In the genomic region with DNA sequence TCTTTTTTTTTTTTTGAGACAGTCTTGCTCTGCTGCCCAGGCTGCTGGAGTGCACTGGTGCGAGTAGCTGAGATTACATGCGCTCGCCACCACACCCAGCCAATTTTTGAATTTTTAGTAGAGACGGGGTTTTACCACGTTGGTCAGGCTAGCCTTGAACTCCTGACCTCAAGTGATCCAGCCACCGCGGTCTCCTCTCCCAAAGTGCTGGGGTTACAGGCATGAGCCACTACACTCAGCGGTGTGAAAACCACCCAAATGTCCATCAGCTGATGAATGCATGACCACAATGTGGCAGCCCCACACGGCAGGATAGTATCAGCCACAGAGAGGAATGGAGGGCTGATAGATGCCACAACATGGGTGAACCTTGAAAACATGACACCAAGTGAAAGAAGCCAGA, we compare ENCODE assay signal across 9 cellular contexts. TPM values are rescaled to one million over a fixed set of nuclear protein-coding genes. Genes with fewer than 3 reads are reported as not detected.
DNase-seq lines count a peak whose midpoint lies in the region; ATAC-seq and TF ChIP-seq lines count a peak whose summit lies in the region.
"Had no signal": no experiment of that assay in that cellular context is flagged by ENCODE, and none has a peak within 500 bp of the region (broad histone marks: within the 10 kb centered on the region; RNA-seq: fewer than 3 reads in every experiment).

No MANE protein-coding gene starts in this region.

- ATAC-seq in GM19035 (IDR thresholded peaks at IDR 0.05; ENCODE audit: unreplicated experiment) = peak; percentile 54
- ATAC-seq in activated naive CD8-positive, alpha-beta T cell treated with anti-CD3 and anti-CD28 coated beads, Interleukin-2, amount 50 U/mL, for 24 hours = peak; percentile 69
- ATAC-seq in upper lobe of right lung = no peak

- intact Hi-C loops in upper lobe of right lung (cut with DNase I) = no loop called here

- CTCF ChIA-PET in RWPE1 (lab: Yijun Ruan, JAX) = interaction anchor here (0.7 to 0.9 kb wide), 2 partner anchors 43 to 133 kb away, joined by 3 to 4 read pairs; no protein-coding TSS in a partner anchor

- peaks cover 0 to 13% (median 0%) of the 10 kb centered on the region in 11 experiments; a peak in 2 of 22 replicates for H3K36me3 ChIP-seq in BLaER1 treated with 17β-estradiol and CSF1 and Interleukin-3, amounts not matched to agents 10 nM and 100 nM
- no peaks in the 10 kb centered on the region for H3K36me3 ChIP-seq in upper lobe of right lung

- H3K9ac ChIP-seq in BLaER1 treated with 17β-estradiol and CSF1 and Interleukin-3, amounts not matched to agents 10 nM and 100 nM = no peak overlapping the region

- H3K9me3 Mint-ChIP-seq in activated naive CD8-positive, alpha-beta T cell treated with anti-CD3 and anti-CD28 coated beads, Interleukin-2, amount 50 U/mL, for 24 hours = no peaks in the 10 kb centered on the region

- H3K4me2 ChIP-seq in BLaER1 treated with 17β-estradiol and CSF1 and Interleukin-3, amounts not matched to agents 10 nM and 100 nM = peak overlapping the region; percentile 31 to 100 (median 96); a peak in 18 of 22 replicates

- peak; percentile 39 for DNase-seq in HK-2 (ENCODE audit: unreplicated experiment)
- peak; percentile 62 for DNase-seq in activated naive CD8-positive, alpha-beta T cell treated with anti-CD3 and anti-CD28 coated beads, Interleukin-2, amount 50 U/mL, for 24 hours
- DNase-seq in upper lobe of right lung = no peak
- DNase-seq in amniotic stem cell (lab: John Stamatoyannopoulos, UW) = no peak
- no peak for DNase-seq in NCI-H526 (lab: John Stamatoyannopoulos, UW)
- DNase-seq in RWPE1 (ENCODE audit: low spot score) = no peak
- DNase-seq: DND-41 had no signal

- peaks cover 0 to 25% (median 7%) of the 10 kb centered on the region in 11 experiments; a peak in 8 of 22 replicates for H4K20me1 ChIP-seq in BLaER1 treated with 17β-estradiol and CSF1 and Interleukin-3, amounts not matched to agents 10 nM and 100 nM

- peaks cover 7 to 15% (median 10%) of the 10 kb centered on the region in 11 experiments; a peak in 18 of 22 replicates for H3K9me3 ChIP-seq in BLaER1 treated with 17β-estradiol and CSF1 and Interleukin-3, amounts not matched to agents 10 nM and 100 nM (replicated peaks in 1 of 11)
- H3K9me3 ChIP-seq in upper lobe of right lung = no peaks in the 10 kb centered on the region

- POLR2A ChIA-PET in RWPE1 (lab: Yijun Ruan, JAX; ENCODE audit: low non-redundant PET) = no interaction called here

- H3K36me3 Mint-ChIP-seq in activated naive CD8-positive, alpha-beta T cell treated with anti-CD3 and anti-CD28 coated beads, Interleukin-2, amount 50 U/mL, for 24 hours (ENCODE audit: low read depth) = peaks cover 5% of the 10 kb centered on the region

- H3K4me1 Mint-ChIP-seq in activated naive CD8-positive, alpha-beta T cell treated with anti-CD3 and anti-CD28 coated beads, Interleukin-2, amount 50 U/mL, for 24 hours = peaks cover 28% of the 10 kb centered on the region

- H3K4me3 ChIP-seq in BLaER1 treated with 17β-estradiol and CSF1 and Interleukin-3, amounts not matched to agents 10 nM and 100 nM = no peak overlapping the region
- H3K4me3 ChIP-seq in upper lobe of right lung = no peak overlapping the region

- H3K27ac Mint-ChIP-seq in activated naive CD8-positive, alpha-beta T cell treated with anti-CD3 and anti-CD28 coated beads, Interleukin-2, amount 50 U/mL, for 24 hours = peak overlapping the region; percentile 88

- TF ChIP-seq CTCF in upper lobe of right lung (IDR thresholded peaks at IDR 0.05) (no peak), RWPE1 (conservative IDR thresholded peaks at IDR 0.05; ENCODE audit: low read depth) (no peak)

- peaks cover 0 to 13% (median 0%) of the 10 kb centered on the region in 11 experiments; a peak in 4 of 22 replicates for H3K27me3 ChIP-seq in BLaER1 treated with 17β-estradiol and CSF1 and Interleukin-3, amounts not matched to agents 10 nM and 100 nM
- H3K27me3 ChIP-seq in upper lobe of right lung = peaks cover 55% of the 10 kb centered on the region

- peaks cover 2% of the 10 kb centered on the region for H3K27me3 Mint-ChIP-seq in activated naive CD8-positive, alpha-beta T cell treated with anti-CD3 and anti-CD28 coated beads, Interleukin-2, amount 50 U/mL, for 24 hours

- H3K27ac ChIP-seq in BLaER1 treated with 17β-estradiol and CSF1 and Interleukin-3, amounts not matched to agents 10 nM and 100 nM = no peak overlapping the region
- H3K27ac ChIP-seq in upper lobe of right lung (no peak overlapping the region), RWPE1 (no peak overlapping the region)

- peak overlapping the region; percentile 81 for H3K4me3 Mint-ChIP-seq in activated naive CD8-positive, alpha-beta T cell treated with anti-CD3 and anti-CD28 coated beads, Interleukin-2, amount 50 U/mL, for 24 hours

- H3K4me1 ChIP-seq in BLaER1 treated with 17β-estradiol and CSF1 and Interleukin-3, amounts not matched to agents 10 nM and 100 nM = peaks cover 21 to 76% (median 64%) of the 10 kb centered on the region in 10 experiments
- H3K4me1 ChIP-seq in upper lobe of right lung = peaks cover 12% of the 10 kb centered on the region

RNA-seq across cellular contexts. Expression of a gene that starts 2.1 kb away (rescaled TPM):
- total RNA-seq in upper lobe of right lung = 1.6 TPM

RNA-seq across cellular contexts. Expression of a gene that starts 25.2 kb away (rescaled TPM):
- total RNA-seq in upper lobe of right lung = 28.6 TPM

RNA-seq across cellular contexts. Expression of a gene that starts 25.5 kb away (rescaled TPM):
- total RNA-seq in upper lobe of right lung = 108 TPM

RNA-seq across cellular contexts. Expression of a gene that starts 29.9 kb away (rescaled TPM):
- total RNA-seq in upper lobe of right lung = 0.41 TPM

RNA-seq across cellular contexts. Expression of a gene that starts 57.3 kb away (rescaled TPM):
- total RNA-seq in upper lobe of right lung = 23.3 TPM

Comparison
In these comparisons a context has a peak if more than half of its experiments do, and no peak if none do; other contexts are left out.
1. DNase-seq: peak in HK-2 (single experiment) and activated naive CD8-positive, alpha-beta T cell treated with anti-CD3 and anti-CD28 coated beads, Interleukin-2, amount 50 U/mL, for 24 hours (single experiment); none in upper lobe of right lung (single experiment), amniotic stem cell (single experiment), NCI-H526 (0 of 2) and RWPE1 (single experiment).